ENCODE assay signal across 1 cellular context in the genomic region with DNA sequence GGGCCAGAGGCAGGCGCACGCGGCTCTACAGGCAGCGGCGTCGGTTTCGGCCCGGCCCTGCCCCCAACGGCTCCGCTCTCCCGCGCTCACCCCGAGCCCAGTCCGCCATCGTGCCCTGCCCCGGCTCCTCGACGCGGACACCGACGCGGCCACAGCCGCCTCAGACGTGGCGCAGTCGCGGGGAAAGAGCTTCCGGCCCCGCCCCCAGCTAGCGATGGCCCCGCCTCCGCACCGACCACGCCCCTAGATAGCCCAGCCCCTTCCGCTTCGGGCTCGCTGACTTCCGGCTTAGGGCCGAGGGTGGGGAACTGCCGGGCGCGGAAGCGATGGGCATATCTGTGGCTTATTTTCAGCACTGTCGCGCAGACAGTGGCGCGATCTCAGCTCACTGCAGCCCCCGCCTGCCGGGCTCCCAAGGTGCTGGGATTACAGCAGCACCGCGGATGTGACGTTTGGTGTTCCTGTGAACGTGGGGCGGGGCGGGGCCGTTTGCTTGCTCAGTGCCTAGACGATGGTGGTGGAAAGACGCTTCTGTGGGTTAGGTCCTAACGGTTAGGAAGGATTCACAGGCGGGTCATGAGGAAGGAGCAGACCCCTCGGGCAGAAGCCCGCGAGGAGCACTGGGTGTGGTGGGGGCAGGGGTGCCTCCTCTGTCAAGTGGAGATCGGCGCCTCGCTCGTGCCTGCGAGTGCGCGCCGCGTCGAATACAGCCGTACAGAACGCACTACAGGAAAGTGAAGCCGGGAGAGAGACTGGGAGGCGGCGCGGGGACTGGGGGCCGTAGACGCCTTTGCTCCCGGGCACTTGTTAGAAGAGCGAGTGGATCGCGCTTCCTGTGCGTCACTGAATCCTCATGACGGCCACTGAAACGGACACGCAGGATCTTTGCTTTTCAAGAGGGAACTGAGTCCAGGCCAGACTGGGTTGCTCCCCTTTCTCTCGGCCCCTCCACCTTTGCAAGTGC.
A peak's percentile ranks its signal among the peaks of the same experiment; 100 is the strongest.
TF ChIP-seq lines count a peak whose summit lies in the region.

A gene with protein sequence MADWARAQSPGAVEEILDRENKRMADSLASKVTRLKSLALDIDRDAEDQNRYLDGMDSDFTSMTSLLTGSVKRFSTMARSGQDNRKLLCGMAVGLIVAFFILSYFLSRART (minus strand): TSS at position 187 of the 964 bp plus-strand sequence. CDS start 78 bp downstream, at position 109.
A gene (plus strand): TSS at position 496 of the 964 bp plus-strand sequence. CDS start 1,147 bp downstream, outside the sequence.

TF ChIP-seq in K562, 482 proteins besides CTCF, POLR2A, EP300 and RAD21 (continued from another document and continues in another):
- TF ChIP-seq, protein P1, sequence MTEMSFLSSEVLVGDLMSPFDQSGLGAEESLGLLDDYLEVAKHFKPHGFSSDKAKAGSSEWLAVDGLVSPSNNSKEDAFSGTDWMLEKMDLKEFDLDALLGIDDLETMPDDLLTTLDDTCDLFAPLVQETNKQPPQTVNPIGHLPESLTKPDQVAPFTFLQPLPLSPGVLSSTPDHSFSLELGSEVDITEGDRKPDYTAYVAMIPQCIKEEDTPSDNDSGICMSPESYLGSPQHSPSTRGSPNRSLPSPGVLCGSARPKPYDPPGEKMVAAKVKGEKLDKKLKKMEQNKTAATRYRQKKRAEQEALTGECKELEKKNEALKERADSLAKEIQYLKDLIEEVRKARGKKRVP (CRISPR knock-in tag; IDR thresholded peaks at IDR 0.05), result no peak
- TF ChIP-seq, protein P2, sequence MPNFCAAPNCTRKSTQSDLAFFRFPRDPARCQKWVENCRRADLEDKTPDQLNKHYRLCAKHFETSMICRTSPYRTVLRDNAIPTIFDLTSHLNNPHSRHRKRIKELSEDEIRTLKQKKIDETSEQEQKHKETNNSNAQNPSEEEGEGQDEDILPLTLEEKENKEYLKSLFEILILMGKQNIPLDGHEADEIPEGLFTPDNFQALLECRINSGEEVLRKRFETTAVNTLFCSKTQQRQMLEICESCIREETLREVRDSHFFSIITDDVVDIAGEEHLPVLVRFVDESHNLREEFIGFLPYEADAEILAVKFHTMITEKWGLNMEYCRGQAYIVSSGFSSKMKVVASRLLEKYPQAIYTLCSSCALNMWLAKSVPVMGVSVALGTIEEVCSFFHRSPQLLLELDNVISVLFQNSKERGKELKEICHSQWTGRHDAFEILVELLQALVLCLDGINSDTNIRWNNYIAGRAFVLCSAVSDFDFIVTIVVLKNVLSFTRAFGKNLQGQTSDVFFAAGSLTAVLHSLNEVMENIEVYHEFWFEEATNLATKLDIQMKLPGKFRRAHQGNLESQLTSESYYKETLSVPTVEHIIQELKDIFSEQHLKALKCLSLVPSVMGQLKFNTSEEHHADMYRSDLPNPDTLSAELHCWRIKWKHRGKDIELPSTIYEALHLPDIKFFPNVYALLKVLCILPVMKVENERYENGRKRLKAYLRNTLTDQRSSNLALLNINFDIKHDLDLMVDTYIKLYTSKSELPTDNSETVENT (CRISPR knock-in tag; IDR thresholded peaks at IDR 0.05), result no peak; the same call in 1 of the 2 replicates
- no peak for TF ChIP-seq ZNF384 (IDR thresholded peaks at IDR 0.05; ENCODE audit: low read depth, low read length)
- TF ChIP-seq, protein P3, sequence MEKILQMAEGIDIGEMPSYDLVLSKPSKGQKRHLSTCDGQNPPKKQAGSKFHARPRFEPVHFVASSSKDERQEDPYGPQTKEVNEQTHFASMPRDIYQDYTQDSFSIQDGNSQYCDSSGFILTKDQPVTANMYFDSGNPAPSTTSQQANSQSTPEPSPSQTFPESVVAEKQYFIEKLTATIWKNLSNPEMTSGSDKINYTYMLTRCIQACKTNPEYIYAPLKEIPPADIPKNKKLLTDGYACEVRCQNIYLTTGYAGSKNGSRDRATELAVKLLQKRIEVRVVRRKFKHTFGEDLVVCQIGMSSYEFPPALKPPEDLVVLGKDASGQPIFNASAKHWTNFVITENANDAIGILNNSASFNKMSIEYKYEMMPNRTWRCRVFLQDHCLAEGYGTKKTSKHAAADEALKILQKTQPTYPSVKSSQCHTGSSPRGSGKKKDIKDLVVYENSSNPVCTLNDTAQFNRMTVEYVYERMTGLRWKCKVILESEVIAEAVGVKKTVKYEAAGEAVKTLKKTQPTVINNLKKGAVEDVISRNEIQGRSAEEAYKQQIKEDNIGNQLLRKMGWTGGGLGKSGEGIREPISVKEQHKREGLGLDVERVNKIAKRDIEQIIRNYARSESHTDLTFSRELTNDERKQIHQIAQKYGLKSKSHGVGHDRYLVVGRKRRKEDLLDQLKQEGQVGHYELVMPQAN (IDR thresholded peaks at IDR 0.05; ENCODE audit: borderline replicate concordance), result peak; percentile 78; the same call in 1 of the 2 replicates
- TF ChIP-seq JUNB (CRISPR knock-in tag; conservative IDR thresholded peaks at IDR 0.05), result no peak
- no peak for TF ChIP-seq ETS2 (tag; IDR thresholded peaks at IDR 0.05; ENCODE audit: borderline replicate concordance, poor library complexity, severe bottlenecking)
- no peak for TF ChIP-seq BDP1 (IDR thresholded peaks at IDR 0.05; ENCODE audit: insufficient read depth, insufficient read length)
- peak; percentile 30 for TF ChIP-seq SAP30 (IDR thresholded peaks at IDR 0.05; ENCODE audit: borderline replicate concordance, insufficient read depth, low read depth, low read length, poor library complexity, severe bottlenecking)
- TF ChIP-seq LEF1 (IDR thresholded peaks at IDR 0.05), result no peak
- TF ChIP-seq CBX3 (IDR thresholded peaks at IDR 0.05; ENCODE audit: borderline replicate concordance in 1 of 2, low read length in 2 of 2), result no peak
- no peak for TF ChIP-seq ZNF830 (CRISPR knock-in tag; IDR thresholded peaks at IDR 0.05)
- TF ChIP-seq, protein P4, sequence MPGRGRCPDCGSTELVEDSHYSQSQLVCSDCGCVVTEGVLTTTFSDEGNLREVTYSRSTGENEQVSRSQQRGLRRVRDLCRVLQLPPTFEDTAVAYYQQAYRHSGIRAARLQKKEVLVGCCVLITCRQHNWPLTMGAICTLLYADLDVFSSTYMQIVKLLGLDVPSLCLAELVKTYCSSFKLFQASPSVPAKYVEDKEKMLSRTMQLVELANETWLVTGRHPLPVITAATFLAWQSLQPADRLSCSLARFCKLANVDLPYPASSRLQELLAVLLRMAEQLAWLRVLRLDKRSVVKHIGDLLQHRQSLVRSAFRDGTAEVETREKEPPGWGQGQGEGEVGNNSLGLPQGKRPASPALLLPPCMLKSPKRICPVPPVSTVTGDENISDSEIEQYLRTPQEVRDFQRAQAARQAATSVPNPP (IDR thresholded peaks at IDR 0.05; ENCODE audit: borderline replicate concordance, insufficient read depth, insufficient read length), result no peak
- TF ChIP-seq TEAD1 (CRISPR knock-in tag; IDR thresholded peaks at IDR 0.05), result no peak
- TF ChIP-seq HLTF (IDR thresholded peaks at IDR 0.05), result no peak
- TF ChIP-seq GABPB2 (CRISPR knock-in tag; conservative IDR thresholded peaks at IDR 0.05), result no peak
- 0 out of 2 replicates have a peak, but pooled peaks have one; percentile 24 for TF ChIP-seq NFIC (IDR thresholded peaks at IDR 0.05)
- no peak for TF ChIP-seq CBX8 (IDR thresholded peaks at IDR 0.05; ENCODE audit: borderline replicate concordance, extremely low read depth, low read depth, low read length, poor library complexity, severe bottlenecking)
- TF ChIP-seq TARDBP (IDR thresholded peaks at IDR 0.05), result no peak
- no peak for TF ChIP-seq CBX5 (IDR thresholded peaks at IDR 0.05; ENCODE audit: borderline replicate concordance, low read depth)
- TF ChIP-seq, protein P5, sequence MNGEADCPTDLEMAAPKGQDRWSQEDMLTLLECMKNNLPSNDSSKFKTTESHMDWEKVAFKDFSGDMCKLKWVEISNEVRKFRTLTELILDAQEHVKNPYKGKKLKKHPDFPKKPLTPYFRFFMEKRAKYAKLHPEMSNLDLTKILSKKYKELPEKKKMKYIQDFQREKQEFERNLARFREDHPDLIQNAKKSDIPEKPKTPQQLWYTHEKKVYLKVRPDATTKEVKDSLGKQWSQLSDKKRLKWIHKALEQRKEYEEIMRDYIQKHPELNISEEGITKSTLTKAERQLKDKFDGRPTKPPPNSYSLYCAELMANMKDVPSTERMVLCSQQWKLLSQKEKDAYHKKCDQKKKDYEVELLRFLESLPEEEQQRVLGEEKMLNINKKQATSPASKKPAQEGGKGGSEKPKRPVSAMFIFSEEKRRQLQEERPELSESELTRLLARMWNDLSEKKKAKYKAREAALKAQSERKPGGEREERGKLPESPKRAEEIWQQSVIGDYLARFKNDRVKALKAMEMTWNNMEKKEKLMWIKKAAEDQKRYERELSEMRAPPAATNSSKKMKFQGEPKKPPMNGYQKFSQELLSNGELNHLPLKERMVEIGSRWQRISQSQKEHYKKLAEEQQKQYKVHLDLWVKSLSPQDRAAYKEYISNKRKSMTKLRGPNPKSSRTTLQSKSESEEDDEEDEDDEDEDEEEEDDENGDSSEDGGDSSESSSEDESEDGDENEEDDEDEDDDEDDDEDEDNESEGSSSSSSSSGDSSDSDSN (IDR thresholded peaks at IDR 0.05; ENCODE audit: borderline replicate concordance in 1 of 2, low read depth in 2 of 2, low read length in 2 of 2), result 0 out of 4 replicates have a peak, but pooled peaks have one; percentile 40 to 65
- TF ChIP-seq MED1 (CRISPR knock-in tag; IDR thresholded peaks at IDR 0.05; ENCODE audit: borderline replicate concordance), result no peak
- TF ChIP-seq CBFA2T2 (conservative IDR thresholded peaks at IDR 0.05), result no peak
- TF ChIP-seq LCOR (CRISPR knock-in tag; IDR thresholded peaks at IDR 0.05), result 0 out of 2 replicates have a peak, but pooled peaks have one; percentile 56
- TF ChIP-seq HNRNPH1 (optimal IDR thresholded peaks at IDR 0.05; ENCODE audit: low read depth, low read length), result no peak
- no peak for TF ChIP-seq ZNF696 (CRISPR knock-in tag; conservative IDR thresholded peaks at IDR 0.05)
- peak; percentile 62; the same call in 1 of the 2 replicates for TF ChIP-seq L3MBTL2 (IDR thresholded peaks at IDR 0.05)
- TF ChIP-seq KLF10 (CRISPR knock-in tag; IDR thresholded peaks at IDR 0.05), result no peak
- TF ChIP-seq DPF2 (IDR thresholded peaks at IDR 0.05), result no peak
- TF ChIP-seq PYGO2 (tag; IDR thresholded peaks at IDR 0.05), result no peak
- TF ChIP-seq RCOR1 (IDR thresholded peaks at IDR 0.05; ENCODE audit: borderline replicate concordance in 1 of 2, low read depth in 2 of 2, low read length in 2 of 2), result no peak; a peak in 2 of 4 replicates
- no peak for TF ChIP-seq CHD1 (IDR thresholded peaks at IDR 0.05; ENCODE audit: low read length)
- TF ChIP-seq, protein P6, sequence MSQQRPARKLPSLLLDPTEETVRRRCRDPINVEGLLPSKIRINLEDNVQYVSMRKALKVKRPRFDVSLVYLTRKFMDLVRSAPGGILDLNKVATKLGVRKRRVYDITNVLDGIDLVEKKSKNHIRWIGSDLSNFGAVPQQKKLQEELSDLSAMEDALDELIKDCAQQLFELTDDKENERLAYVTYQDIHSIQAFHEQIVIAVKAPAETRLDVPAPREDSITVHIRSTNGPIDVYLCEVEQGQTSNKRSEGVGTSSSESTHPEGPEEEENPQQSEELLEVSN (IDR thresholded peaks at IDR 0.05; ENCODE audit: borderline replicate concordance in 1 of 2, extremely low read depth in 1 of 2, insufficient read depth in 1 of 2, insufficient read length in 1 of 2, low read depth in 1 of 2, low read length in 1 of 2, poor library complexity in 1 of 2, severe bottlenecking in 1 of 2), result peak; percentile 54 to 70
- peak; percentile 3; the same call in 1 of the 2 replicates for TF ChIP-seq ELF4 (CRISPR knock-in tag; IDR thresholded peaks at IDR 0.05)
- peak; percentile 31; the same call in 1 of the 2 replicates for TF ChIP-seq TAF7 (tag; IDR thresholded peaks at IDR 0.05)
- TF ChIP-seq ETV5 (CRISPR knock-in tag; IDR thresholded peaks at IDR 0.05; ENCODE audit: low read depth), result peak; percentile 88
- TF ChIP-seq ZNF79 (CRISPR knock-in tag; IDR thresholded peaks at IDR 0.05; ENCODE audit: low read depth), result no peak
- 0 out of 2 replicates have a peak, but pooled peaks have one; percentile 64 for TF ChIP-seq TGIF2 (CRISPR knock-in tag; IDR thresholded peaks at IDR 0.05)
- TF ChIP-seq, protein P7, sequence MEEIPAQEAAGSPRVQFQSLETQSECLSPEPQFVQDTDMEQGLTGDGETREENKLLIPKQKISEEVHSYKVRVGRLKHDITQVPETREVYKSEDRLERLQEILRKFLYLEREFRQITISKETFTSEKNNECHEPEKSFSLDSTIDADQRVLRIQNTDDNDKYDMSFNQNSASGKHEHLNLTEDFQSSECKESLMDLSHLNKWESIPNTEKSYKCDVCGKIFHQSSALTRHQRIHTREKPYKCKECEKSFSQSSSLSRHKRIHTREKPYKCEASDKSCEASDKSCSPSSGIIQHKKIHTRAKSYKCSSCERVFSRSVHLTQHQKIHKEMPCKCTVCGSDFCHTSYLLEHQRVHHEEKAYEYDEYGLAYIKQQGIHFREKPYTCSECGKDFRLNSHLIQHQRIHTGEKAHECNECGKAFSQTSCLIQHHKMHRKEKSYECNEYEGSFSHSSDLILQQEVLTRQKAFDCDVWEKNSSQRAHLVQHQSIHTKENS (CRISPR knock-in tag; IDR thresholded peaks at IDR 0.05), result no peak
- TF ChIP-seq NR2C2 (CRISPR knock-in tag; IDR thresholded peaks at IDR 0.05), result 0 out of 2 replicates have a peak, but pooled peaks have one; percentile 38
- TF ChIP-seq NR2C2 (tag; IDR thresholded peaks at IDR 0.05), result peak; percentile 45; the same call in 1 of the 2 replicates
- no peak for TF ChIP-seq PTRF (tag; IDR thresholded peaks at IDR 0.05)
- TF ChIP-seq, protein P8, sequence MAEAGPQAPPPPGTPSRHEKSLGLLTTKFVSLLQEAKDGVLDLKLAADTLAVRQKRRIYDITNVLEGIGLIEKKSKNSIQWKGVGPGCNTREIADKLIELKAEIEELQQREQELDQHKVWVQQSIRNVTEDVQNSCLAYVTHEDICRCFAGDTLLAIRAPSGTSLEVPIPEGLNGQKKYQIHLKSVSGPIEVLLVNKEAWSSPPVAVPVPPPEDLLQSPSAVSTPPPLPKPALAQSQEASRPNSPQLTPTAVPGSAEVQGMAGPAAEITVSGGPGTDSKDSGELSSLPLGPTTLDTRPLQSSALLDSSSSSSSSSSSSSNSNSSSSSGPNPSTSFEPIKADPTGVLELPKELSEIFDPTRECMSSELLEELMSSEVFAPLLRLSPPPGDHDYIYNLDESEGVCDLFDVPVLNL (CRISPR knock-in tag; IDR thresholded peaks at IDR 0.05; ENCODE audit: low read depth), result no peak
- peak; percentile 33; the same call in 1 of the 2 replicates for TF ChIP-seq JUND (IDR thresholded peaks at IDR 0.05; ENCODE audit: borderline replicate concordance, low read depth, low read length)
- TF ChIP-seq JUND (tag; IDR thresholded peaks at IDR 0.05; ENCODE audit: borderline replicate concordance, low read depth, low read length), result no peak; the same call in 2 of the 3 replicates
- TF ChIP-seq SMARCC2 (IDR thresholded peaks at IDR 0.05; ENCODE audit: low read depth), result no peak; the same call in 1 of the 2 replicates
- TF ChIP-seq, protein P9, sequence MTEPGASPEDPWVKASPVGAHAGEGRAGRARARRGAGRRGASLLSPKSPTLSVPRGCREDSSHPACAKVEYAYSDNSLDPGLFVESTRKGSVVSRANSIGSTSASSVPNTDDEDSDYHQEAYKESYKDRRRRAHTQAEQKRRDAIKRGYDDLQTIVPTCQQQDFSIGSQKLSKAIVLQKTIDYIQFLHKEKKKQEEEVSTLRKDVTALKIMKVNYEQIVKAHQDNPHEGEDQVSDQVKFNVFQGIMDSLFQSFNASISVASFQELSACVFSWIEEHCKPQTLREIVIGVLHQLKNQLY (CRISPR knock-in tag; conservative IDR thresholded peaks at IDR 0.05), result no peak
- TF ChIP-seq, protein P10, sequence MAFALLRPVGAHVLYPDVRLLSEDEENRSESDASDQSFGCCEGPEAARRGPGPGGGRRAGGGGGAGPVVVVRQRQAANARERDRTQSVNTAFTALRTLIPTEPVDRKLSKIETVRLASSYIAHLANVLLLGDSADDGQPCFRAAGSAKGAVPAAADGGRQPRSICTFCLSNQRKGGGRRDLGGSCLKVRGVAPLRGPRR (CRISPR knock-in tag; IDR thresholded peaks at IDR 0.05), result no peak
